In the genomic region with DNA sequence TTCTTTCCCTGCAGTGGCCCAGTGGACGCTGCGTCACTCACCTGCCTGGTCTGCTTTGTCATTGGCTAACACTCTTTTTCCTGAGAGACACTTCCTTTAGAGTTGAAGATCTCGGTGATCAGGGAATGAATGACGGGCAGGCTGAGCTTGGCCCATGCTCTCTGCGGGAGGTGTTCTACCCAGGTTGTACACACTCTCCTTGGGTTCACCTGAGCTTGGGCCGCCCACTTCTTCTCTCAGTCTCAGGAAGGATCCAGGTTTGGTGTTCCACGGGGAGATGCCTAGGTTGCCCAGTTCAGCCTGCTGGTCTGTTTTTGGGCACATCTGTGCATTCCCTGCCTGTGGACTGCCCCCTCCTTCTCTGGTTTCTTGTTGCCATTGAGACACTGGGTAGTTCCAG, we compare ENCODE assay signal across 20 cellular contexts.
"Had no signal": no experiment of that assay in that cellular context is flagged by ENCODE, and none has a peak within 500 bp of the region (broad histone marks: within the 10 kb centered on the region; RNA-seq: fewer than 3 reads in every experiment).

No MANE protein-coding gene starts in this region.

- H3K4me1 ChIP-seq: ascending aorta had no signal

- H3K27ac ChIP-seq: ascending aorta, body of pancreas, Peyer's patch had no signal

- H3K27me3 ChIP-seq: ascending aorta, body of pancreas, MG63, Peyer's patch had no signal

- H3K9me3 ChIP-seq: ascending aorta, body of pancreas, MG63, Peyer's patch had no signal

- DNase-seq: activated B cell treated with CpG ODN at 0.5 μM for 24 hours; activated CD4-positive, alpha-beta T cell treated with anti-CD3 and anti-CD28 coated beads, Interleukin-2, amount 50 U/mL, for 4 hours; activated CD8-positive, alpha-beta memory T cell treated with anti-CD3 and anti-CD28 coated beads, Interleukin-2, amount 50 U/mL, for 48 hours; activated CD8-positive, alpha-beta T cell treated with anti-CD3 and anti-CD28 coated beads, Interleukin-2, amount 10 ng/mL, durations not matched to agents 7 days and 5 days; activated effector memory CD4-positive, alpha-beta T cell treated with anti-CD3 and anti-CD28 coated beads, Interleukin-2, amount 50 U/mL, for 16 hours; activated naive CD4-positive, alpha-beta T cell treated with Interleukin-2 at 50 U/mL for 16 hours; activated naive CD8-positive, alpha-beta T cell treated with anti-CD3 and anti-CD28 coated beads, Interleukin-2, amount 50 U/mL, for 24 hours; activated T-cell treated with anti-CD3 and anti-CD28 coated beads, Interleukin-2, amount 50 U/mL, for 1 hour; amniotic stem cell; body of pancreas; MG63; MV-4-11; NCI-H1417 treated with DMSO at 0.1 percent for 48 hours; NCI-H1694; NCI-H446; NCI-H524; Peyer's patch; SHP77 had no signal

- H3K4me3 ChIP-seq: ascending aorta, body of pancreas, MG63, Peyer's patch had no signal

- ATAC-seq: activated CD8-positive, alpha-beta T cell treated with anti-CD3 and anti-CD28 coated beads, Interleukin-2, amount 10 ng/mL, durations not matched to agents 7 days and 5 days; activated naive CD4-positive, alpha-beta T cell treated with anti-CD3 and anti-CD28 coated beads, Interleukin-2, amount 50 U/mL, for 72 hours; activated naive CD8-positive, alpha-beta T cell treated with anti-CD3 and anti-CD28 coated beads, Interleukin-2, amount 50 U/mL, for 24 hours; body of pancreas had no signal
